Comparison of ENCODE assay signal across 8 cellular contexts in genomic region chr19:6060600-6061391, GRCh38. TPM values are rescaled to one million over a fixed set of nuclear protein-coding genes. Genes with fewer than 3 reads are reported as not detected.
DNase-seq lines count a peak whose midpoint lies in the region; ATAC-seq, FAIRE-seq and TF ChIP-seq lines count a peak whose summit lies in the region.

No MANE protein-coding gene starts in this region.

- H3K4me3 ChIP-seq in H1 (ENCODE audit: extremely low read depth in 1 of 4, insufficient read depth in 2 of 4, low read depth in 3 of 4, low read length in 4 of 4) (no peak overlapping the region), rectal smooth muscle tissue (ENCODE audit: low read length) (peak overlapping the region; percentile 45)

- no peak for TF ChIP-seq RAD21 in H1 (IDR thresholded peaks at IDR 0.05 in 1 of 2, conservative IDR thresholded peaks at IDR 0.05 in 1 of 2; ENCODE audit: low read depth in 2 of 2, low read length in 2 of 2)

- TF ChIP-seq POLR2A in H1 (IDR thresholded peaks at IDR 0.05; ENCODE audit: control extremely low read depth in 1 of 2, low read depth in 2 of 2, low read length in 2 of 2): no peak

- FAIRE-seq in H1 (lab: Jason Lieb, UNC): no peak

- H3K9ac ChIP-seq in H1 (replicated peaks in 1 of 4; ENCODE audit: extremely low read depth in 1 of 4, low read depth in 3 of 4, low read length in 3 of 4): no peak overlapping the region
- H3K9ac ChIP-seq in rectal smooth muscle tissue (ENCODE audit: low read length): peak overlapping the region; percentile 52

- no peak overlapping the region for H2BK5ac ChIP-seq in H1 (ENCODE audit: low read depth, low read length)

- no peak for TF ChIP-seq CTCF in H1 (IDR thresholded peaks at IDR 0.05; ENCODE audit: control extremely low read depth in 1 of 3, insufficient read depth in 1 of 3, low read depth in 1 of 3, low read length in 3 of 3)

- no peak overlapping the region for H2BK20ac ChIP-seq in H1 (ENCODE audit: low read length)

- H3K27me3 ChIP-seq in H1 (replicated peaks in 1 of 4; ENCODE audit: control insufficient read depth in 3 of 4, extremely low read depth in 1 of 4, insufficient read depth in 3 of 4, low read length in 3 of 4): 0 out of 7 replicates have a peak, but pooled peaks cover 0 to 2% (median 0%) of the 10 kb centered on the region in 4 experiments
- H3K27me3 ChIP-seq in rectal smooth muscle tissue (ENCODE audit: control insufficient read depth, insufficient read depth, low read length): no peaks in the 10 kb centered on the region

- TF ChIP-seq EP300 in H1 (IDR thresholded peaks at IDR 0.05; ENCODE audit: borderline replicate concordance in 1 of 2, low read depth in 2 of 2, low read length in 2 of 2): no peak

- H3K23me2 ChIP-seq in H1 (ENCODE audit: low read depth, low read length): 0 out of 2 replicates have a peak, but pooled peaks cover 2% of the 10 kb centered on the region

- H3K79me2 ChIP-seq in H1 (ENCODE audit: control insufficient read depth in 1 of 2, insufficient read depth in 2 of 2, low read length in 2 of 2): no peaks in the 10 kb centered on the region

- H2BK15ac ChIP-seq in H1 (ENCODE audit: low read length): no peak overlapping the region

- CTCF ChIA-PET in H1 (lab: Charles Lee; ENCODE audit: partially characterized antibody): interaction anchor here (1.7 kb wide), 1 partner anchor 12 kb away, joined by 11 read pairs; no protein-coding TSS in a partner anchor

- no peak overlapping the region for H2BK120ac ChIP-seq in H1 (replicated peaks; ENCODE audit: low read depth, low read length)

- no peak overlapping the region for H3K14ac ChIP-seq in H1 (ENCODE audit: insufficient read length)

- peak; percentile 70 for DNase-seq in H4 (ENCODE audit: low spot score)
- peak; percentile 50 for DNase-seq in activated CD4-positive, alpha-beta T cell treated with anti-CD3 and anti-CD28 coated beads for 48 hours
- DNase-seq in H1 (ENCODE audit: low read depth in 1 of 2, low spot score in 2 of 2): no peak
- no peak for DNase-seq in AML-193 (lab: John Stamatoyannopoulos, UW)
- no peak for DNase-seq in foreskin melanocyte
- no peak for DNase-seq in midbrain (lab: John Stamatoyannopoulos, UW)

- H3K27ac ChIP-seq in H1 (ENCODE audit: low read depth, low read length): no peak overlapping the region
- H3K27ac ChIP-seq in rectal smooth muscle tissue (ENCODE audit: low read depth, low read length): peak overlapping the region; percentile 97

- H3K4ac ChIP-seq in H1 (replicated peaks; ENCODE audit: insufficient read length, low read depth, low read length): no peak overlapping the region

- no peak overlapping the region for H2AFZ ChIP-seq in H1 (ENCODE audit: low read length)

- H3K4me1 ChIP-seq in H1 (replicated peaks in 1 of 4; ENCODE audit: control insufficient read depth in 3 of 4, insufficient read depth in 4 of 4, low read length in 3 of 4) (peaks cover 0 to 3% (median 0%) of the 10 kb centered on the region in 4 experiments; a peak in 1 of 7 replicates), rectal smooth muscle tissue (ENCODE audit: control insufficient read depth, insufficient read depth, low read length) (peaks cover 89% of the 10 kb centered on the region)

- H3K56ac ChIP-seq in H1 (replicated peaks; ENCODE audit: insufficient read length, low read depth, low read length): no peak overlapping the region

- H3K18ac ChIP-seq in H1 (ENCODE audit: extremely low read depth, low read length): no peak overlapping the region

- no peak overlapping the region for H2AK5ac ChIP-seq in H1 (ENCODE audit: low read depth, low read length)

- peak overlapping the region; percentile 39; the same call in 1 of the 2 replicates for H2BK12ac ChIP-seq in H1 (ENCODE audit: low read depth, low read length)

- 88% methylated on average over 21 of the region's 21 CpGs; no CpG with 5 or more reads in 1 of the 2 experiments for WGBS in H1 (ENCODE audit: extremely low coverage in 1 of 2, insufficient coverage in 1 of 2, insufficient read length in 1 of 2, insufficient replicate concordance in 2 of 2, low coverage in 1 of 2, low lambda C conversion rate in 2 of 2, missing lambda C conversion rate in 1 of 2), 2 experiments

- H3K4me2 ChIP-seq in H1 (ENCODE audit: insufficient read depth in 1 of 2, low read depth in 2 of 2, low read length in 2 of 2): no peak overlapping the region

- no peaks in the 10 kb centered on the region for H3K9me3 ChIP-seq in H1 (ENCODE audit: insufficient read depth in 2 of 2, low read depth in 1 of 2, low read length in 1 of 2)

- POLR2A ChIA-PET in H1 (lab: Charles Lee; ENCODE audit: partially characterized antibody): interaction anchor here (1.6 kb wide), 1 partner anchor 9 kb away, joined by 4 read pairs; no protein-coding TSS in a partner anchor

- H4K5ac ChIP-seq in H1 (ENCODE audit: insufficient read length, low read depth, low read length): no peak overlapping the region

- no peak overlapping the region for H4K91ac ChIP-seq in H1 (replicated peaks; ENCODE audit: insufficient read length, low read length)

- H3K36me3 ChIP-seq in H1 (ENCODE audit: control insufficient read depth in 2 of 4, insufficient read depth in 4 of 4, low read length in 3 of 4): no peaks in the 10 kb centered on the region
- no peaks in the 10 kb centered on the region for H3K36me3 ChIP-seq in rectal smooth muscle tissue (ENCODE audit: control insufficient read depth, insufficient read depth, low read length)

- H3K23ac ChIP-seq in H1 (ENCODE audit: insufficient read length): no peak overlapping the region

- ATAC-seq in GM21447 (IDR thresholded peaks at IDR 0.05; ENCODE audit: unreplicated experiment): no peak

- no peaks in the 10 kb centered on the region for H3K79me1 ChIP-seq in H1 (ENCODE audit: low read depth, low read length)

- H4K8ac ChIP-seq in H1 (ENCODE audit: extremely low read depth, insufficient read depth, low read length): no peak overlapping the region; the same call in 1 of the 2 replicates

- peaks cover 0 to 4% of the 10 kb centered on the region in 2 experiments for H4K20me1 ChIP-seq in H1 (replicated peaks in 1 of 2; ENCODE audit: control insufficient read depth in 1 of 2, insufficient read depth in 2 of 2, low read length in 2 of 2)

TF ChIP-seq in H1, 55 proteins besides CTCF, POLR2A, EP300 and RAD21:
- TF ChIP-seq POU5F1 (IDR thresholded peaks at IDR 0.05; ENCODE audit: low read depth, low read length) (no peak), PHF8 (conservative IDR thresholded peaks at IDR 0.05; ENCODE audit: low read depth, low read length) (no peak)

RNA-seq across cellular contexts. Expression of gene RFX2, which starts 49.5 kb away (rescaled TPM):
- total RNA-seq in H4 (2014; rRNA removed; shearing (Covaris generic)): 4.9 and 5.7 TPM in 2 replicates
- total RNA-seq in H1 (2021; fragmentation: NEBNext Ultra II Directional; extraction: Animal tissue kit (Norgen Biotek cat#: 25700)): 4.8 and 5.5 TPM in 2 replicates
- polyA plus RNA-seq in H1 (2011; rRNA removed): 5.3 and 5.9 TPM in 2 replicates
- 5.6 TPM for polyA plus RNA-seq in H1 (2011; cell fraction: cytosol; rRNA removed)
- polyA plus RNA-seq in H1 (2011; cell fraction: nucleus; rRNA removed): 7.7 TPM
- polyA plus RNA-seq in H1 (2012, experiment 1 of 2): 1.8 to 4.5 TPM (median 3.3 TPM) in 4 replicates
- polyA plus RNA-seq in H1 (2012, experiment 2 of 2): 3.1 TPM
- 2.8 TPM for polyA plus RNA-seq in H1 (2013, experiment 1 of 2)
- 3.4 TPM for polyA plus RNA-seq in H1 (2013, experiment 2 of 2)
- polyA minus RNA-seq in H1 (2011; rRNA and poly(A)+ RNA removed): 5.0 and 6.5 TPM in 2 replicates
- polyA minus RNA-seq in H1 (2011; cell fraction: cytosol; rRNA and poly(A)+ RNA removed): 7.0 TPM
- 9.9 TPM for polyA minus RNA-seq in H1 (2011; cell fraction: nucleus; rRNA and poly(A)+ RNA removed)

Comparison
In these comparisons a context has a peak if more than half of its experiments do, and no peak if none do; other contexts are left out.
1. DNase-seq: peak in H4 (single experiment) and activated CD4-positive, alpha-beta T cell treated with anti-CD3 and anti-CD28 coated beads for 48 hours (single experiment); none in H1 (0 of 2), AML-193 (0 of 2), foreskin melanocyte (single experiment) and midbrain (single experiment).